23 cellular contexts compared by ENCODE assay signal in the genomic region with DNA sequence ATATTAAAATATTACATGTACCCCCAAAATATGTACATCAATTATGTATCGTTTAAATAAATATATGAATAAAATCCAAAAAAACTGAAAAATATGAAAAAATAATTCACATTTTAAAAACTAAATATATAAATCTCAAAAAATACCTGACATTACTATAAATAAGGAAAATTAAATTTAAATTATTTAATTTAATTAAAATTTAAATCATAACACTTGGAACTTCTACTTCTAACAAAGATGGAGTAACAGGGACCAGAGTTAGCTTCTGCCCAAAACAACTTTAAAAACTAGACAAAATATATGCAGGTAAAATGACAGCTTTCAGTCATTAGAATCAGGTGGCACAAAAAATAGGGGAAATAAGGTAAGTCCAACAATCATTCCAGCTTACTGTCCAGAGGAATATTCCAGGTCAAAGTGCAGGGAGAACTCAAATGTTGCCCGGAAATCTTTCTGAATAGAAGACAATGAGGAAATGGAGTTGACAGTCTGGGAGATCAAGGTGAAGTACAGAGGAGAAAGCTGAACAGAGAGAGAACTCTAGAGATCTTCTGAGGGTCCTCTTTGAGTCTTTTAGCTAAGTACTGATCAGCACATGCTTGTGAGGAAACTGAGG.
"Had no signal": no experiment of that assay in that cellular context is flagged by ENCODE, and none has a peak within 500 bp of the region (broad histone marks: within the 10 kb centered on the region; RNA-seq: fewer than 3 reads in every experiment).

No MANE protein-coding gene starts in this region.

- H3K27me3 ChIP-seq: esophagus muscularis mucosa, right atrium auricular region, suprapubic skin had no signal

- FAIRE-seq: endothelial cell of umbilical vein had no signal

- ATAC-seq: activated CD4-positive, CD25-positive, alpha-beta regulatory T cell treated with anti-CD3 and anti-CD28 coated beads, Interleukin-2, amount 50 U/mL, for 24 hours; activated naive CD8-positive, alpha-beta T cell treated with anti-CD3 and anti-CD28 coated beads, Interleukin-2, amount 50 U/mL, for 24 hours; left cardiac atrium; stimulated activated naive CD8-positive, alpha-beta T cell treated with anti-CD3 and anti-CD28 coated beads, Interleukin-15, amount 100 ng/mL, for 72 hours; T-cell had no signal

- H3K4me3 ChIP-seq: esophagus muscularis mucosa, prostate gland, right atrium auricular region, skin epidermis, suprapubic skin had no signal

- H3K27ac ChIP-seq: esophagus muscularis mucosa, prostate gland, right atrium auricular region, skin epidermis, suprapubic skin had no signal

- H3K36me3 ChIP-seq: esophagus muscularis mucosa, prostate gland, right atrium auricular region, suprapubic skin had no signal

- H3K27me3 Mint-ChIP-seq: activated naive CD4-positive, alpha-beta T cell treated with anti-CD3 and anti-CD28 coated beads, Interleukin-2, amount 10 ng/mL, durations not matched to agents 7 days and 5 days; activated naive CD8-positive, alpha-beta T cell treated with anti-CD3 and anti-CD28 coated beads, Interleukin-2, amount 50 U/mL, for 24 hours; central memory CD8-positive, alpha-beta T cell; stimulated activated naive CD8-positive, alpha-beta T cell treated with anti-CD3 and anti-CD28 coated beads, Interleukin-15, amount 100 ng/mL, for 72 hours had no signal

- H3K4me3 Mint-ChIP-seq: activated naive CD4-positive, alpha-beta T cell treated with anti-CD3 and anti-CD28 coated beads, Interleukin-2, amount 10 ng/mL, durations not matched to agents 7 days and 5 days; activated naive CD8-positive, alpha-beta T cell treated with anti-CD3 and anti-CD28 coated beads, Interleukin-2, amount 50 U/mL, for 24 hours; central memory CD8-positive, alpha-beta T cell; stimulated activated naive CD8-positive, alpha-beta T cell treated with anti-CD3 and anti-CD28 coated beads, Interleukin-15, amount 100 ng/mL, for 72 hours; T-cell had no signal

- H3K9me3 Mint-ChIP-seq: activated naive CD4-positive, alpha-beta T cell treated with anti-CD3 and anti-CD28 coated beads, Interleukin-2, amount 10 ng/mL, durations not matched to agents 7 days and 5 days; central memory CD8-positive, alpha-beta T cell; stimulated activated naive CD8-positive, alpha-beta T cell treated with anti-CD3 and anti-CD28 coated beads, Interleukin-15, amount 100 ng/mL, for 72 hours had no signal

- H3K36me3 Mint-ChIP-seq: activated naive CD4-positive, alpha-beta T cell treated with anti-CD3 and anti-CD28 coated beads, Interleukin-2, amount 10 ng/mL, durations not matched to agents 7 days and 5 days; T-cell had no signal

- H3K9me3 ChIP-seq: prostate gland, suprapubic skin had no signal

- H3K4me1 Mint-ChIP-seq: activated naive CD4-positive, alpha-beta T cell treated with anti-CD3 and anti-CD28 coated beads, Interleukin-2, amount 10 ng/mL, durations not matched to agents 7 days and 5 days; activated naive CD8-positive, alpha-beta T cell treated with anti-CD3 and anti-CD28 coated beads, Interleukin-2, amount 50 U/mL, for 24 hours; central memory CD8-positive, alpha-beta T cell; stimulated activated naive CD8-positive, alpha-beta T cell treated with anti-CD3 and anti-CD28 coated beads, Interleukin-15, amount 100 ng/mL, for 72 hours; T-cell had no signal

- DNase-seq: activated CD4-positive, alpha-beta T cell treated with anti-CD3 and anti-CD28 coated beads, Interleukin-2, amount 50 U/mL, for 1 hour; activated CD8-positive, alpha-beta memory T cell treated with anti-CD3 and anti-CD28 coated beads, Interleukin-2, amount 50 U/mL, for 4 hours; activated effector memory CD4-positive, alpha-beta T cell treated with Interleukin-2 at 50 U/mL for 16 hours; activated naive CD4-positive, alpha-beta T cell treated with anti-CD3 and anti-CD28 coated beads, Interleukin-2, amount 10 ng/mL, durations not matched to agents 7 days and 5 days; activated naive CD8-positive, alpha-beta T cell treated with anti-CD3 and anti-CD28 coated beads, Interleukin-2, amount 50 U/mL, for 24 hours; activated T-cell treated with anti-CD3 and anti-CD28 coated beads, Interleukin-2, amount 50 U/mL, for 48 hours; aorta; effector CD4-positive, alpha-beta T cell; left cardiac atrium; midbrain; stimulated activated CD4-positive, alpha-beta T cell treated with anti-CD3 and anti-CD28 coated beads, Interleukin-15, amount 100 ng/mL, for 24 hours; stimulated activated CD4-positive, alpha-beta T cell treated with anti-CD3 and anti-CD28 coated beads, Interleukin-2, amount 100 ng/mL, for 48 hours; stimulated activated naive CD8-positive, alpha-beta T cell treated with anti-CD3 and anti-CD28 coated beads, Interleukin-15, amount 100 ng/mL, for 72 hours; T-cell; trophoblast cell had no signal

- H3K27ac Mint-ChIP-seq: activated naive CD4-positive, alpha-beta T cell treated with anti-CD3 and anti-CD28 coated beads, Interleukin-2, amount 10 ng/mL, durations not matched to agents 7 days and 5 days; activated naive CD8-positive, alpha-beta T cell treated with anti-CD3 and anti-CD28 coated beads, Interleukin-2, amount 50 U/mL, for 24 hours; stimulated activated naive CD8-positive, alpha-beta T cell treated with anti-CD3 and anti-CD28 coated beads, Interleukin-15, amount 100 ng/mL, for 72 hours; T-cell had no signal

- H3K4me1 ChIP-seq: esophagus muscularis mucosa, prostate gland, right atrium auricular region, suprapubic skin had no signal
